8 cellular contexts compared by ENCODE assay signal in genomic region chr9:124771867-124772621, GRCh38. TPM values are rescaled to one million over a fixed set of nuclear protein-coding genes. Genes with fewer than 3 reads are reported as not detected.
DNase-seq lines count a peak whose midpoint lies in the region; ATAC-seq, FAIRE-seq and TF ChIP-seq lines count a peak whose summit lies in the region.

No MANE protein-coding gene starts in this region.

- peak overlapping the region; percentile 62 for H3K9ac ChIP-seq in mucosa of stomach (ENCODE audit: low read length)

- H3K36me3 ChIP-seq in mucosa of stomach (ENCODE audit: control insufficient read depth, insufficient read depth, low read length) = no peaks in the 10 kb centered on the region
- H3K36me3 ChIP-seq in thymus (ENCODE audit: control insufficient read depth, insufficient read depth) = no peaks in the 10 kb centered on the region

- no peaks in the 10 kb centered on the region for H3K9me3 ChIP-seq in A549
- no peaks in the 10 kb centered on the region for H3K9me3 ChIP-seq in mucosa of stomach (ENCODE audit: control insufficient read depth, low read length)
- H3K9me3 ChIP-seq in thymus (ENCODE audit: control insufficient read depth) = no peaks in the 10 kb centered on the region

- H3K27ac ChIP-seq in A549 (peak overlapping the region; percentile 82 to 95), thymus (ENCODE audit: low read depth) (no peak overlapping the region)

- peaks cover 29% of the 10 kb centered on the region; the same call in 2 of the 3 replicates for H3K4me1 ChIP-seq in A549
- peaks cover 11% of the 10 kb centered on the region for H3K4me1 ChIP-seq in mucosa of stomach (ENCODE audit: control insufficient read depth, insufficient read depth, low read length)
- H3K4me1 ChIP-seq in thymus (ENCODE audit: control insufficient read depth, insufficient read depth, low read length) = peaks cover 11% of the 10 kb centered on the region

- peaks cover 42% of the 10 kb centered on the region for H3K27me3 ChIP-seq in mucosa of stomach (ENCODE audit: control insufficient read depth, insufficient read depth, low read length)
- peaks cover 64% of the 10 kb centered on the region for H3K27me3 ChIP-seq in thymus (ENCODE audit: control insufficient read depth, insufficient read depth)

- DNase-seq in A549 (ENCODE audit: low read depth in 1 of 2, low spot score in 1 of 2) (peak; percentile 77 to 80), GM10266 (ENCODE audit: extremely low spot score) (peak; percentile 71), NCI-H2171 treated with DMSO at 0.1 percent for 48 hours (lab: John Stamatoyannopoulos, UW) (peak; percentile 67), activated T-cell treated with anti-CD3 and anti-CD28 coated beads for 4 hours (peak; percentile 22), fibroblast of gingiva (ENCODE audit: low read depth) (peak; percentile 53)

- TF ChIP-seq RAD21 in A549 (conservative IDR thresholded peaks at IDR 0.05 in 1 of 2, IDR thresholded peaks at IDR 0.05 in 1 of 2) = peak; percentile 90 to 97

- TF ChIP-seq CTCF in A549 (IDR thresholded peaks at IDR 0.05) = peak; percentile 97
- peak; percentile 91 for TF ChIP-seq CTCF in GM10266 (IDR thresholded peaks at IDR 0.05; ENCODE audit: control insufficient read depth, insufficient read depth, low read depth, missing control alignments)

- no peak for TF ChIP-seq EP300 in A549 (IDR thresholded peaks at IDR 0.05)

- ATAC-seq in A549 = peak; percentile 32 to 51
- no peak for ATAC-seq in HG02798 (IDR thresholded peaks at IDR 0.05; ENCODE audit: poor library complexity, unreplicated experiment)

- CTCF ChIA-PET in A549 (lab: Yijun Ruan, JAX) = interaction anchor here (0.7 to 37.7 kb wide), 46 partner anchors 10 to 759 kb away, joined by 3 to 2512 read pairs (median 4); partner anchors contain the start of genes ARPC5L, RPL35, SCAI and WDR38

- H3K4me3 ChIP-seq in A549 (peak overlapping the region; percentile 94), mucosa of stomach (ENCODE audit: low read length) (peak overlapping the region; percentile 86), thymus (ENCODE audit: low read length) (peak overlapping the region; percentile 78)

- no peak for FAIRE-seq in A549 (lab: Jason Lieb, UNC)

- peak overlapping the region; percentile 93 for H3K4me2 ChIP-seq in A549

- WGBS in A549 (ENCODE audit: missing lambda C conversion rate) = 16% methylated on average over 37 of the region's 37 CpGs
- WGBS in thymus = 24% methylated on average over 37 of the region's 37 CpGs

- TF ChIP-seq POLR2A in A549 (IDR thresholded peaks at IDR 0.05; ENCODE audit: low read length) = no peak

- POLR2A ChIA-PET in A549 (lab: Yijun Ruan, JAX) = interaction anchor here (1.1 to 3.5 kb wide), 6 partner anchors 7 to 113 kb away, joined by 4 to 52 read pairs (median 8); partner anchors contain the start of genes ARPC5L, RPL35 and WDR38

TF ChIP-seq in A549, 52 proteins besides CTCF, POLR2A, EP300 and RAD21:
- TF ChIP-seq JUN (IDR thresholded peaks at IDR 0.05) (peak in 1 of 2 experiments; percentile 12; a peak in 1 of 5 replicates), FOSB (CRISPR knock-in tag; IDR thresholded peaks at IDR 0.05) (0 out of 2 replicates have a peak, but pooled peaks have one; percentile 22), NR3C1 (IDR thresholded peaks at IDR 0.05) (no peak), EHMT2 (IDR thresholded peaks at IDR 0.05; ENCODE audit: low read depth) (no peak), HOXB13 (CRISPR knock-in tag; IDR thresholded peaks at IDR 0.05; ENCODE audit: low read depth) (peak; percentile 67; the same call in 1 of the 2 replicates), MAFK (IDR thresholded peaks at IDR 0.05; ENCODE audit: partially characterized antibody) (no peak), KDM5A (IDR thresholded peaks at IDR 0.05) (0 out of 2 replicates have a peak, but pooled peaks have one; percentile 17), USF2 (IDR thresholded peaks at IDR 0.05) (no peak), RCOR1 (IDR thresholded peaks at IDR 0.05; ENCODE audit: low read depth, low read length) (peak; percentile 98), CHD2 (IDR thresholded peaks at IDR 0.05; ENCODE audit: low read length, partially characterized antibody) (no peak), PHF8 (IDR thresholded peaks at IDR 0.05; ENCODE audit: borderline replicate concordance, low read depth) (no peak), SMC3 (IDR thresholded peaks at IDR 0.05) (peak; percentile 99), RARB (CRISPR knock-in tag; IDR thresholded peaks at IDR 0.05) (peak; percentile 42; the same call in 1 of the 2 replicates), JUNB (IDR thresholded peaks at IDR 0.05) (no peak), CHD4 (IDR thresholded peaks at IDR 0.05; ENCODE audit: borderline replicate concordance) (peak; percentile 100), HOXB5 (CRISPR knock-in tag; IDR thresholded peaks at IDR 0.05) (peak; percentile 71; the same call in 1 of the 2 replicates), KDM1A (IDR thresholded peaks at IDR 0.05; ENCODE audit: low read depth) (peak; percentile 100), NPAS2 (CRISPR knock-in tag; IDR thresholded peaks at IDR 0.05; ENCODE audit: borderline replicate concordance) (0 out of 2 replicates have a peak, but pooled peaks have one; percentile 7), ZSCAN20 (CRISPR knock-in tag; IDR thresholded peaks at IDR 0.05) (peak; percentile 61; the same call in 1 of the 2 replicates), NFE2L2 (conservative IDR thresholded peaks at IDR 0.05; ENCODE audit: low read length) (no peak), HES2 (IDR thresholded peaks at IDR 0.05) (no peak), TFCP2L1 (CRISPR knock-in tag; IDR thresholded peaks at IDR 0.05) (0 out of 2 replicates have a peak, but pooled peaks have one; percentile 66), HDAC2 (IDR thresholded peaks at IDR 0.05) (peak; percentile 100)
- TF ChIP-seq, protein P1, sequence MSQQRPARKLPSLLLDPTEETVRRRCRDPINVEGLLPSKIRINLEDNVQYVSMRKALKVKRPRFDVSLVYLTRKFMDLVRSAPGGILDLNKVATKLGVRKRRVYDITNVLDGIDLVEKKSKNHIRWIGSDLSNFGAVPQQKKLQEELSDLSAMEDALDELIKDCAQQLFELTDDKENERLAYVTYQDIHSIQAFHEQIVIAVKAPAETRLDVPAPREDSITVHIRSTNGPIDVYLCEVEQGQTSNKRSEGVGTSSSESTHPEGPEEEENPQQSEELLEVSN (IDR thresholded peaks at IDR 0.05; ENCODE audit: borderline replicate concordance, low read depth) = 0 out of 2 replicates have a peak, but pooled peaks have one; percentile 8

RNA-seq across cellular contexts. Expression of gene NR6A1, which starts 0.9 kb away (rescaled TPM):
- polyA plus RNA-seq in A549 (2011; rRNA removed) (3.3 and 4.1 TPM in 2 replicates), A549 (2017; fragmentation: RNase III; extraction: RNeasy Plus Mini Kit Qiagen cat#74134 plus additional on column Dnase treatment) (1.7 to 1.8 TPM (median 1.7 TPM) in 3 replicates), thymus (0.52 TPM)
- 1.1 and 1.3 TPM in 2 replicates for polyA plus RNA-seq in A549 (2012; cell fraction: cytosol; rRNA removed)
- polyA plus RNA-seq in A549 (2012; cell fraction: nucleus; rRNA removed) = 4.7 and 6.2 TPM in 2 replicates
- polyA minus RNA-seq in A549 (2011; rRNA and poly(A)+ RNA removed) = 9.3 and 15.1 TPM in 2 replicates

RNA-seq across cellular contexts. Expression of gene OLFML2A, which starts 4.9 kb away (rescaled TPM):
- polyA plus RNA-seq in A549 (2011; rRNA removed) (8.2 and 11.8 TPM in 2 replicates), A549 (2017; fragmentation: RNase III; extraction: RNeasy Plus Mini Kit Qiagen cat#74134 plus additional on column Dnase treatment) (11.3 to 16.2 TPM (median 14.5 TPM) in 3 replicates), thymus (3.1 TPM)
- polyA plus RNA-seq in A549 (2012; cell fraction: cytosol; rRNA removed) = 6.8 and 12.1 TPM in 2 replicates
- 14.9 and 16.6 TPM in 2 replicates for polyA plus RNA-seq in A549 (2012; cell fraction: nucleus; rRNA removed)
- polyA minus RNA-seq in A549 (2011; rRNA and poly(A)+ RNA removed) = 10.8 and 11.7 TPM in 2 replicates

Comparison
In these comparisons a context has a peak if more than half of its experiments do, and no peak if none do; other contexts are left out.
1. DNase-seq: peak in every context shown above with its lines; median percentile 78 in A549; 71 in GM10266; 67 in NCI-H2171 treated with DMSO at 0.1 percent for 48 hours; 53 in fibroblast of gingiva; 22 in activated T-cell treated with anti-CD3 and anti-CD28 coated beads for 4 hours.